Comparison of ENCODE assay signal across 8 cellular contexts in the genomic region with DNA sequence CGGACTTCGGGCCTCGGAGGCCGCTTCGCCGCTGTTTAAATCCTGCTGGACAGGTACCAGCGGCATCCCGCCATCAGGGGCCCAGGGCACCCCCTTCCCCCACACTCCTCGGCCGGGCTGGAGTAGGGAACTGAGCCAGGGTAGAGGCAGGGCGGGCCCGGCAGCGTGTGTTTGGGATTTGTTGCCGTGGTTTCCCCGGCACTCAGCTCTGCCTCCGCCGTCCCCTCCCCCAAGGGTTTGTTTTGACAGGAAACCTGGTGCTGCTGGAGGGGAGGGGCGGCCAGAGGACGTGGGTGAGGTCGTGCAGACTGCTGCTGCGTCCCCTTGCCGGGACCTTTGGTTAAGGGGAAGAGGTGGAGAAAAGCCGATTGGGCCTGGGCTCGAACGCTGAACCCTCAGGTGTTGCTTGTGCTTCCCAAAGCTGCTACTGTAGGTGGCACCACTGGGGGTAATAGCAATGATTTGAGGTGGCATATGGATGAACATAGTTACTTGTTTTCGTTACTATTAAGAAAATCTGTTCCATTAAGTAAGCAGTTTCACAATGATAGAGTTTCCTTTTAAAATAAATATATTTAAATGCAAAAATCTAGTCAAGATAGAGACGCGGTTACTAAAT. TPM values are rescaled to one million over a fixed set of nuclear protein-coding genes. Genes with fewer than 3 reads are reported as not detected.
DNase-seq lines count a peak whose midpoint lies in the region; ATAC-seq and TF ChIP-seq lines count a peak whose summit lies in the region.

No MANE protein-coding gene starts in this region.

- H3K4me3 ChIP-seq in AG04450 (ENCODE audit: low read depth, low read length) (peak overlapping the region; percentile 93), MG63 (peak overlapping the region; percentile 91), ascending aorta (peak overlapping the region; percentile 86 to 90), rectal smooth muscle tissue (ENCODE audit: low read length) (peak overlapping the region; percentile 87), uterus (peak overlapping the region; percentile 82 to 86)

- ATAC-seq in GM19023 (IDR thresholded peaks at IDR 0.05; ENCODE audit: unreplicated experiment) = peak; percentile 25

- DNase-seq in AG04450 (ENCODE audit: low read depth, low spot score) = no peak
- DNase-seq in MG63 = peak; percentile 74
- peak; percentile 33 for DNase-seq in T1000 (lab: John Stamatoyannopoulos, UW)
- peak; percentile 65 to 92 for DNase-seq in ascending aorta (ENCODE audit: low spot score in 2 of 2)
- DNase-seq in hepatic stellate cell (ENCODE audit: low spot score) = peak; percentile 79
- DNase-seq in uterus = peak; percentile 80 to 86

- CTCF ChIA-PET in AG04450 (lab: Charles Lee) = no interaction called here

- H3K27ac ChIP-seq in AG04450 (ENCODE audit: low read depth, low read length) (peak overlapping the region; percentile 91), ascending aorta (peak overlapping the region; percentile 88 to 91), rectal smooth muscle tissue (ENCODE audit: low read depth, low read length) (peak overlapping the region; percentile 95), uterus (peak overlapping the region; percentile 91 to 96)

- POLR2A ChIA-PET in AG04450 (lab: Yijun Ruan, JAX) = interaction anchor here (0.8 to 1.0 kb wide), 2 partner anchors 23 to 55 kb away, joined by 4 read pairs; no protein-coding TSS in a partner anchor

- H3K27me3 ChIP-seq in AG04450 (ENCODE audit: control insufficient read depth, insufficient read depth, low read length) = no peaks in the 10 kb centered on the region
- no peaks in the 10 kb centered on the region for H3K27me3 ChIP-seq in MG63
- H3K27me3 ChIP-seq in ascending aorta = no peaks in the 10 kb centered on the region
- H3K27me3 ChIP-seq in rectal smooth muscle tissue (ENCODE audit: control insufficient read depth, insufficient read depth, low read length) = no peaks in the 10 kb centered on the region
- H3K27me3 ChIP-seq in uterus = no peaks in the 10 kb centered on the region

- H3K36me3 ChIP-seq in MG63 = no peaks in the 10 kb centered on the region
- no peaks in the 10 kb centered on the region for H3K36me3 ChIP-seq in ascending aorta
- no peaks in the 10 kb centered on the region for H3K36me3 ChIP-seq in rectal smooth muscle tissue (ENCODE audit: control insufficient read depth, insufficient read depth, low read length)
- H3K36me3 ChIP-seq in uterus = no peaks in the 10 kb centered on the region

- intact Hi-C loops in ascending aorta (cut with DNase I) = no loop called here
- intact Hi-C loops in uterus (cut with DNase I; ENCODE audit: low total_unique reads) = no loop called here

- H3K9me3 ChIP-seq in AG04450 (ENCODE audit: control insufficient read depth, insufficient read depth, low read length) (peaks cover 5% of the 10 kb centered on the region; the same call in 1 of the 2 replicates), MG63 (no peaks in the 10 kb centered on the region), ascending aorta (no peaks in the 10 kb centered on the region), uterus (no peaks in the 10 kb centered on the region)

- peak overlapping the region; percentile 96 for H3K9ac ChIP-seq in rectal smooth muscle tissue (ENCODE audit: low read length)

- TF ChIP-seq CTCF in AG04450 (IDR thresholded peaks at IDR 0.05; ENCODE audit: low read depth, low read length) = no peak
- TF ChIP-seq CTCF in ascending aorta (IDR thresholded peaks at IDR 0.05) = no peak
- peak in 1 of 4 experiments; percentile 14 for TF ChIP-seq CTCF in uterus (IDR thresholded peaks at IDR 0.05)

- H3K4me1 ChIP-seq in ascending aorta = peaks cover 0 to 12% of the 10 kb centered on the region in 2 donors
- peaks cover 19% of the 10 kb centered on the region for H3K4me1 ChIP-seq in rectal smooth muscle tissue (ENCODE audit: control insufficient read depth, insufficient read depth, low read length)
- H3K4me1 ChIP-seq in uterus = peaks cover 11 to 13% of the 10 kb centered on the region in 2 donors

- TF ChIP-seq POLR2A in uterus (IDR thresholded peaks at IDR 0.05) = peak; percentile 20 to 28

RNA-seq across cellular contexts. Expression of a gene that starts 0.8 kb away (rescaled TPM):
- polyA plus RNA-seq in AG04450 (2011; rRNA removed) = 22.0 and 26.5 TPM in 2 replicates
- 57.8 and 69.6 TPM in 2 replicates for polyA minus RNA-seq in AG04450 (2011; rRNA and poly(A)+ RNA removed)
- 33.9 and 37.0 TPM in 2 replicates for total RNA-seq in MG63 (2014; rRNA removed; shearing (Covaris generic); ENCODE audit: low replicate concordance)
- total RNA-seq in ascending aorta = 16.0 TPM
- total RNA-seq in uterus = 10 to 100 TPM; 22.3 to 59.7 (median 45.2) TPM

RNA-seq across cellular contexts. Expression of a gene that starts 54.2 kb away (rescaled TPM):
- polyA plus RNA-seq in AG04450 (2011; rRNA removed) = 11.0 and 14.1 TPM in 2 replicates
- polyA minus RNA-seq in AG04450 (2011; rRNA and poly(A)+ RNA removed) = 15.4 and 20.4 TPM in 2 replicates
- total RNA-seq in MG63 (2014; rRNA removed; shearing (Covaris generic); ENCODE audit: low replicate concordance) = 7.1 and 7.7 TPM in 2 replicates
- total RNA-seq in ascending aorta = 0.21 TPM
- total RNA-seq in uterus = 10 to 100 TPM in 2 of 4 donors, 1 to 10 TPM in 2; 8.8 to 20.7 (median 11.0) TPM

RNA-seq across cellular contexts. Expression of a gene that starts 55.5 kb away (rescaled TPM):
- polyA plus RNA-seq in AG04450 (2011; rRNA removed) = 376 and 389 TPM in 2 replicates
- 147 and 148 TPM in 2 replicates for polyA minus RNA-seq in AG04450 (2011; rRNA and poly(A)+ RNA removed)
- 183 and 206 TPM in 2 replicates for total RNA-seq in MG63 (2014; rRNA removed; shearing (Covaris generic); ENCODE audit: low replicate concordance)
- 116 TPM for total RNA-seq in ascending aorta
- total RNA-seq in uterus = 100 to 1,000 TPM in 1 of 4 donors, 10 to 100 TPM in 3; 15.6 to 106 (median 40.8) TPM
